ENCODE assay signal across 29 cellular contexts in genomic region chr9:26548766-26549290, GRCh38.
"Had no signal": no experiment of that assay in that cellular context is flagged by ENCODE, and none has a peak within 500 bp of the region (broad histone marks: within the 10 kb centered on the region; RNA-seq: fewer than 3 reads in every experiment).

No MANE protein-coding gene starts in this region.

- H3K4me1 ChIP-seq: left lung, lower lobe of right lung, suprapubic skin, upper lobe of right lung had no signal

- H3K4me3 Mint-ChIP-seq: naive B cell; natural killer cell; nephron progenitor cell; stimulated activated effector memory CD8-positive, alpha-beta T cell treated with anti-CD3 and anti-CD28 coated beads, Interleukin-12 subunit alpha, Interleukin-12 subunit beta, amount 100 ng/mL, for 72 hours; stimulated activated naive CD8-positive, alpha-beta T cell treated with anti-CD3 and anti-CD28 coated beads, Interleukin-15, Interleukin-2, amounts not matched to agents 100 ng/mL and 50 ng/mL, for 24 hours had no signal

- H3K27me3 Mint-ChIP-seq: naive B cell; progenitor cell of endocrine pancreas; stimulated activated naive CD8-positive, alpha-beta T cell treated with anti-CD3 and anti-CD28 coated beads, Interleukin-15, Interleukin-2, amounts not matched to agents 100 ng/mL and 50 ng/mL, for 24 hours had no signal

- ATAC-seq: left colon; left lung; lower lobe of right lung; natural killer cell; right cardiac atrium; sciatic nerve; stimulated activated effector memory CD8-positive, alpha-beta T cell treated with anti-CD3 and anti-CD28 coated beads, Interleukin-12 subunit alpha, Interleukin-12 subunit beta, amount 100 ng/mL, for 72 hours; upper lobe of right lung had no signal

- H3K36me3 ChIP-seq: left lung, lower lobe of right lung, ovary, suprapubic skin, thoracic aorta, tibial artery, upper lobe of right lung had no signal

- H3K36me3 Mint-ChIP-seq: naive B cell; natural killer cell; stimulated activated effector memory CD8-positive, alpha-beta T cell treated with anti-CD3 and anti-CD28 coated beads, Interleukin-12 subunit alpha, Interleukin-12 subunit beta, amount 100 ng/mL, for 72 hours had no signal

- FAIRE-seq: keratinocyte, urothelium cell line had no signal

- DNase-seq: head of caudate nucleus; hippocampal formation; left colon; left lung; lower lobe of right lung; mammary epithelial cell; mesenchymal stem cell; naive B cell; natural killer cell; nephron progenitor cell; ovary; right cardiac atrium; stimulated activated CD4-positive, alpha-beta T cell treated with anti-CD3 and anti-CD28 coated beads, Interleukin-12 subunit alpha, Interleukin-12 subunit beta, amount 100 ng/mL, for 4 hours; stimulated activated CD4-positive, alpha-beta T cell treated with anti-CD3 and anti-CD28 coated beads, Interleukin-15, amount 100 ng/mL, for 24 hours; stimulated activated CD4-positive, alpha-beta T cell treated with anti-CD3 and anti-CD28 coated beads, Interleukin-2, amount 100 ng/mL, for 24 hours; stimulated activated CD4-positive, alpha-beta T cell treated with anti-CD3 and anti-CD28 coated beads, Interleukin-4, amount 100 ng/mL, for 24 hours; stimulated activated naive CD4-positive, alpha-beta T cell; tibial artery; trophoblast cell; upper lobe of right lung had no signal

- H3K27ac Mint-ChIP-seq: naive B cell; natural killer cell; nephron progenitor cell; progenitor cell of endocrine pancreas; stimulated activated effector memory CD8-positive, alpha-beta T cell treated with anti-CD3 and anti-CD28 coated beads, Interleukin-12 subunit alpha, Interleukin-12 subunit beta, amount 100 ng/mL, for 72 hours; stimulated activated naive CD8-positive, alpha-beta T cell treated with anti-CD3 and anti-CD28 coated beads, Interleukin-15, Interleukin-2, amounts not matched to agents 100 ng/mL and 50 ng/mL, for 24 hours had no signal

- H3K9me3 ChIP-seq: left lung, lower lobe of right lung, ovary, suprapubic skin, thoracic aorta, tibial artery, upper lobe of right lung had no signal

- H3K27me3 ChIP-seq: left lung, ovary, suprapubic skin, tibial artery, upper lobe of right lung had no signal

- H3K4me1 Mint-ChIP-seq: naive B cell; natural killer cell; nephron progenitor cell; stimulated activated effector memory CD8-positive, alpha-beta T cell treated with anti-CD3 and anti-CD28 coated beads, Interleukin-12 subunit alpha, Interleukin-12 subunit beta, amount 100 ng/mL, for 72 hours had no signal

- H3K9me3 Mint-ChIP-seq: nephron progenitor cell had no signal

- H3K27ac ChIP-seq: left lung, lower lobe of right lung, ovary, skin epidermis, suprapubic skin, tibial artery, upper lobe of right lung had no signal

- H3K4me3 ChIP-seq: left lung, lower lobe of right lung, ovary, skin epidermis, suprapubic skin, thoracic aorta, tibial artery, upper lobe of right lung had no signal
